Comparison of ENCODE assay signal across 32 cellular contexts in genomic region chr2:235692671-235693171, GRCh38.
A peak's percentile ranks its signal among the peaks of the same experiment; 100 is the strongest.
DNase-seq lines count a peak whose midpoint lies in the region; ATAC-seq, FAIRE-seq and TF ChIP-seq lines count a peak whose summit lies in the region.
"Had no signal": no experiment of that assay in that cellular context is flagged by ENCODE, and none has a peak within 500 bp of the region (broad histone marks: within the 10 kb centered on the region; RNA-seq: fewer than 3 reads in every experiment).

No MANE protein-coding gene starts in this region.

- H3K4me1 ChIP-seq in small intestine (ENCODE audit: control insufficient read depth in 2 of 2, insufficient read depth in 1 of 2, low read depth in 1 of 2, low read length in 1 of 2) (peaks cover 0 to 13% of the 10 kb centered on the region in 2 donors), upper lobe of right lung (peaks cover 4% of the 10 kb centered on the region), psoas muscle (peaks cover 35% of the 10 kb centered on the region)
- H3K4me1 ChIP-seq: BE2C had no signal

- no peaks in the 10 kb centered on the region for H3K36me3 ChIP-seq in small intestine (ENCODE audit: control insufficient read depth in 2 of 2, insufficient read depth in 2 of 2, low read length in 2 of 2)
- H3K36me3 ChIP-seq in upper lobe of right lung: no peaks in the 10 kb centered on the region
- H3K36me3 ChIP-seq in psoas muscle (ENCODE audit: insufficient read depth in 1 of 2, low read depth in 1 of 2): no peaks in the 10 kb centered on the region
- H3K36me3 ChIP-seq: BE2C had no signal

- no peaks in the 10 kb centered on the region for H3K9me3 ChIP-seq in small intestine (ENCODE audit: control insufficient read depth, low read depth)
- H3K9me3 ChIP-seq in upper lobe of right lung: no peaks in the 10 kb centered on the region
- H3K9me3 ChIP-seq in psoas muscle: no peaks in the 10 kb centered on the region
- H3K9me3 ChIP-seq: BE2C had no signal

- TF ChIP-seq CTCF in upper lobe of right lung (IDR thresholded peaks at IDR 0.05): no peak
- no peak for TF ChIP-seq CTCF in psoas muscle (IDR thresholded peaks at IDR 0.05)

- ATAC-seq in upper lobe of right lung (no peak), psoas muscle (no peak)
- ATAC-seq: GM12878, left ventricle myocardium superior, Panc1, SK-N-SH treated with all-trans-retinoic acid at 6 μM for 48 hours had no signal

- intact Hi-C loops in upper lobe of right lung (cut with DNase I): no loop called here
- intact Hi-C loops in psoas muscle (cut with DNase I): no loop called here

- WGBS in small intestine, 3 donors: 28 to 87% (median 58%) methylated on average over 15 of the region's 15 CpGs
- WGBS in psoas muscle, 3 donors: 81 to 93% (median 88%) methylated on average over 15 of the region's 15 CpGs

- no peaks in the 10 kb centered on the region for H3K27me3 ChIP-seq in small intestine (ENCODE audit: control insufficient read depth in 2 of 2, insufficient read depth in 2 of 2, low read length in 2 of 2)
- H3K27me3 ChIP-seq in upper lobe of right lung: no peaks in the 10 kb centered on the region
- no peaks in the 10 kb centered on the region for H3K27me3 ChIP-seq in psoas muscle (ENCODE audit: insufficient read depth in 3 of 3, low read length in 2 of 3)
- H3K27me3 ChIP-seq: BE2C had no signal

- peak overlapping the region in 1 of 2 donors; percentile 57 for H3K27ac ChIP-seq in small intestine (ENCODE audit: low read depth in 1 of 2, low read length in 1 of 2)
- no peak overlapping the region for H3K27ac ChIP-seq in upper lobe of right lung
- no peak overlapping the region for H3K27ac ChIP-seq in psoas muscle
- H3K27ac ChIP-seq: coronary artery, epithelial cell of prostate, KMS-11, skin epidermis had no signal

- no peak for FAIRE-seq in small intestine (lab: Jason Lieb, UNC)
- no peak for FAIRE-seq in urothelium cell line (lab: Jason Lieb, UNC)
- FAIRE-seq: GM12878 had no signal

- peak; percentile 45 for DNase-seq in Jurkat, Clone E6-1 (ENCODE audit: low read depth, low spot score)
- DNase-seq in amniotic epithelial cell (ENCODE audit: low read depth) (peak; percentile 31), mesenteric fat pad (ENCODE audit: low spot score) (peak; percentile 87), small intestine (peak; percentile 86), urothelium cell line (ENCODE audit: low spot score) (no peak), epidermal melanocyte (ENCODE audit: insufficient read length, low spot score) (no peak), upper lobe of right lung (no peak), psoas muscle (no peak)
- DNase-seq: ACHN; activated CD4-positive, alpha-beta T cell treated with anti-CD3 and anti-CD28 coated beads for 48 hours; activated effector memory CD4-positive, alpha-beta T cell treated with anti-CD3 and anti-CD28 coated beads, Interleukin-2, amount 50 U/mL, for 16 hours; activated naive CD8-positive, alpha-beta T cell treated with anti-CD3 and anti-CD28 coated beads, Interleukin-2, amount 10 ng/mL, durations not matched to agents 7 days and 5 days; BE2C; DMS153; effector CD8-positive, alpha-beta T cell; H7; left ventricle myocardium superior; naive B cell; NCI-H1417 treated with DMSO at 0.1 percent for 48 hours; NCI-H2081 treated with DMSO at 0.1 percent for 48 hours; NCI-H226; nucleus accumbens; Right ventricle myocardium superior; stimulated activated CD4-positive, alpha-beta T cell treated with anti-CD3 and anti-CD28 coated beads, Interleukin-1b, Interleukin-23, amount 100 ng/mL, for 48 hours; T-helper 2 cell had no signal

- no peak overlapping the region for H3K4me3 ChIP-seq in Jurkat, Clone E6-1 (ENCODE audit: low read length)
- H3K4me3 ChIP-seq in small intestine (ENCODE audit: low read depth in 1 of 2, low read length in 2 of 2) (no peak overlapping the region), upper lobe of right lung (no peak overlapping the region), psoas muscle (no peak overlapping the region)
- H3K4me3 ChIP-seq: coronary artery, GM12878, skin epidermis had no signal

Comparison
In these comparisons a context has a peak if more than half of its experiments do, and no peak if none do; other contexts are left out.
1. DNase-seq: peak in Jurkat, Clone E6-1 (single experiment), amniotic epithelial cell (single experiment), mesenteric fat pad (single experiment) and small intestine (single experiment); none in urothelium cell line (single experiment), epidermal melanocyte (single experiment), upper lobe of right lung (single experiment) and psoas muscle (0 of 2).